Comparison of ENCODE assay signal across 23 cellular contexts in genomic region chr10:101351017-101351416, GRCh38.
"Had no signal": no experiment of that assay in that cellular context is flagged by ENCODE, and none has a peak within 500 bp of the region (broad histone marks: within the 10 kb centered on the region; RNA-seq: fewer than 3 reads in every experiment).

No MANE protein-coding gene starts in this region.

- H3K9me3 ChIP-seq: left lung, lower lobe of right lung, ovary, right atrium auricular region, right lobe of liver, tibial nerve, uterus had no signal

- H3K4me2 ChIP-seq: smooth muscle cell had no signal

- DNase-seq: kidney glomerular epithelial cell; left colon; left lung; lower lobe of right lung; mesendoderm; naive B cell; natural killer cell; nephron progenitor cell; ovary; right lobe of liver; stimulated activated CD4-positive, alpha-beta T cell treated with anti-CD3 and anti-CD28 coated beads, Interleukin-1b, Interleukin-23, amount 100 ng/mL, for 48 hours; stimulated activated CD4-positive, alpha-beta T cell treated with anti-CD3 and anti-CD28 coated beads, Interleukin-2, amount 100 ng/mL, for 48 hours; stimulated activated CD4-positive, alpha-beta T cell treated with anti-CD3 and anti-CD28 coated beads, Interleukin-4, amount 100 ng/mL, for 4 hours; stimulated activated CD8-positive, alpha-beta memory T cell treated with anti-CD3 and anti-CD28 coated beads, Interleukin-4, amount 100 ng/mL, for 48 hours; stimulated activated naive CD4-positive, alpha-beta T cell treated with Interleukin-2 at 50 U/mL for 16 hours; stimulated activated naive CD8-positive, alpha-beta T cell treated with anti-CD3 and anti-CD28 coated beads, Interleukin-15, amount 100 ng/mL, for 72 hours; substantia nigra; uterus had no signal

- H3K4me1 ChIP-seq: uterus had no signal

- H3K36me3 ChIP-seq: left lung, lower lobe of right lung, ovary, right atrium auricular region, right lobe of liver, tibial nerve, uterus had no signal

- H3K4me3 ChIP-seq: left lung, lower lobe of right lung, ovary, right atrium auricular region, right lobe of liver, smooth muscle cell, tibial nerve, uterus had no signal

- H3K27me3 ChIP-seq: ovary, right atrium auricular region, right lobe of liver, tibial nerve, uterus had no signal

- ATAC-seq: left colon; left lung; lower lobe of right lung; natural killer cell; right lobe of liver; stimulated activated memory B cell treated with anti-CD40 and anti-IgM and Interleukin-4, amounts not matched to agents 10 μg/mL and 1 μg/mL and 100 μg/mL, for 72 hours; stimulated activated naive CD8-positive, alpha-beta T cell treated with anti-CD3 and anti-CD28 coated beads, Interleukin-15, amount 100 ng/mL, for 72 hours had no signal

- FAIRE-seq: keratinocyte had no signal

- H3K27ac ChIP-seq: left lung, lower lobe of right lung, ovary, right atrium auricular region, right lobe of liver, tibial nerve, uterus had no signal
